In genomic region chr19:14073925-14074838, GRCh38 we compare ENCODE assay signal across 8 cellular contexts. TPM values are rescaled to one million over a fixed set of nuclear protein-coding genes. Genes with fewer than 3 reads are reported as not detected.
A peak's percentile ranks its signal among the peaks of the same experiment; 100 is the strongest.
DNase-seq lines count a peak whose midpoint lies in the region; ATAC-seq and TF ChIP-seq lines count a peak whose summit lies in the region.

No MANE protein-coding gene starts in this region.

- H3K9me3 ChIP-seq in Caco-2 (no peaks in the 10 kb centered on the region), HUES64 (ENCODE audit: insufficient read depth, low read depth, low read length) (no peaks in the 10 kb centered on the region), iPS DF 6.9 (ENCODE audit: control insufficient read depth, insufficient read depth, low read length) (no peaks in the 10 kb centered on the region), skeletal muscle satellite cell (replicated peaks; ENCODE audit: low read length) (no peaks in the 10 kb centered on the region)

- intact Hi-C loops in Caco-2 (cut with micrococcal nuclease; ENCODE audit: unreplicated experiment), result loop anchor here (5.0 to 10.0 kb wide), 2 partner anchors 63 to 99 kb away; partner anchors contain the start of gene ASF1B

- peak overlapping the region; percentile 97 for H3K27ac Mint-ChIP-seq in Caco-2 (ENCODE audit: unreplicated experiment)
- H3K27ac Mint-ChIP-seq in activated naive CD8-positive, alpha-beta T cell treated with anti-CD3 and anti-CD28 coated beads, Interleukin-2, amount 10 ng/mL, durations not matched to agents 7 days and 5 days, result peak overlapping the region; percentile 81

- POLR2A ChIA-PET in Caco-2 (lab: Charles Lee), result interaction anchor here (0.8 kb wide), 1 partner anchor 62 kb away, joined by 5 read pairs; the partner anchor contains the start of gene ASF1B
- POLR2A ChIA-PET in activated naive CD8-positive, alpha-beta T cell treated with anti-CD3 and anti-CD28 coated beads, Interleukin-2, amount 10 ng/mL, durations not matched to agents 7 days and 5 days (lab: Charles Lee), result interaction anchor here (0.7 to 3.0 kb wide), 5 partner anchors 42 to 215 kb away, joined by 3 to 19 read pairs (median 3); partner anchors contain the start of genes DCAF15 and IL27RA

- H3K4me3 ChIP-seq in Caco-2 (ENCODE audit: low read depth, low read length), result peak overlapping the region; percentile 84
- H3K4me3 ChIP-seq in HUES64 (ENCODE audit: low read length), result peak overlapping the region; percentile 58
- H3K4me3 ChIP-seq in iPS DF 6.9 (ENCODE audit: low read length), result peak overlapping the region; percentile 63; the same call in 1 of the 2 replicates
- peak overlapping the region; percentile 76 for H3K4me3 ChIP-seq in skeletal muscle satellite cell (ENCODE audit: low read length)

- H3K9ac ChIP-seq in HUES64 (ENCODE audit: low read depth, low read length), result peak overlapping the region; percentile 40; the same call in 1 of the 2 replicates
- H3K9ac ChIP-seq in skeletal muscle satellite cell (ENCODE audit: low read depth, low read length), result peak overlapping the region; percentile 74

- H3K27ac ChIP-seq in HUES64 (ENCODE audit: low read depth, low read length) (no peak overlapping the region), iPS DF 6.9 (ENCODE audit: low read length) (no peak overlapping the region)

- CTCF ChIA-PET in Caco-2 (lab: Charles Lee), result interaction anchor here (0.6 to 1.5 kb wide), 8 partner anchors 9 to 212 kb away, joined by 3 to 7 read pairs (median 3); partner anchors contain the start of gene ASF1B

- no peaks in the 10 kb centered on the region for H3K4me1 Mint-ChIP-seq in Caco-2 (ENCODE audit: low read depth, unreplicated experiment)
- peaks cover 14% of the 10 kb centered on the region for H3K4me1 Mint-ChIP-seq in activated naive CD8-positive, alpha-beta T cell treated with anti-CD3 and anti-CD28 coated beads, Interleukin-2, amount 10 ng/mL, durations not matched to agents 7 days and 5 days

- peak overlapping the region; percentile 96 for H3K4me2 ChIP-seq in skeletal muscle satellite cell (ENCODE audit: low read length)

- H3K36me3 ChIP-seq in Caco-2 (ENCODE audit: control insufficient read depth, insufficient read depth, low read length) (no peaks in the 10 kb centered on the region), HUES64 (ENCODE audit: insufficient read depth, low read length) (no peaks in the 10 kb centered on the region), iPS DF 6.9 (ENCODE audit: control insufficient read depth, insufficient read depth, low read length) (no peaks in the 10 kb centered on the region; the same call in 1 of the 2 replicates), skeletal muscle satellite cell (ENCODE audit: insufficient read depth, low read length) (no peaks in the 10 kb centered on the region)

- H3K4me1 ChIP-seq in Caco-2 (no peaks in the 10 kb centered on the region), HUES64 (ENCODE audit: insufficient read depth, low read length) (no peaks in the 10 kb centered on the region; the same call in 1 of the 2 replicates), iPS DF 6.9 (ENCODE audit: control insufficient read depth, insufficient read depth, low read length) (peaks cover 4% of the 10 kb centered on the region; the same call in 1 of the 2 replicates), skeletal muscle satellite cell (ENCODE audit: control insufficient read depth, insufficient read depth, low read length) (peaks cover 32% of the 10 kb centered on the region)

- ATAC-seq in activated naive CD8-positive, alpha-beta T cell treated with anti-CD3 and anti-CD28 coated beads, Interleukin-2, amount 10 ng/mL, durations not matched to agents 7 days and 5 days (ENCODE audit: low read depth), result peak; percentile 2
- no peak for ATAC-seq in GM21447 (IDR thresholded peaks at IDR 0.05; ENCODE audit: unreplicated experiment)
- ATAC-seq in HG03565 (IDR thresholded peaks at IDR 0.05; ENCODE audit: unreplicated experiment), result no peak

- WGBS in HUES64, result 7% methylated on average over 43 of the region's 44 CpGs
- WGBS in iPS DF 6.9 (ENCODE audit: insufficient coverage, insufficient read length), result no CpG with 5 or more reads among the region's 44 CpGs

- H3K27me3 ChIP-seq in Caco-2 (replicated peaks; ENCODE audit: control insufficient read depth, insufficient read depth, low read length), result no peaks in the 10 kb centered on the region
- H3K27me3 ChIP-seq in HUES64 (ENCODE audit: insufficient read depth, low read length), result peaks cover 56% of the 10 kb centered on the region
- H3K27me3 ChIP-seq in iPS DF 6.9 (ENCODE audit: control insufficient read depth, insufficient read depth, low read length), result peaks cover 17% of the 10 kb centered on the region; the same call in 1 of the 2 replicates
- H3K27me3 ChIP-seq in skeletal muscle satellite cell (ENCODE audit: control insufficient read depth, insufficient read depth, low read length), result no peaks in the 10 kb centered on the region

- peak overlapping the region; percentile 100 for H3K4me3 Mint-ChIP-seq in Caco-2 (ENCODE audit: unreplicated experiment)
- peak overlapping the region; percentile 96 for H3K4me3 Mint-ChIP-seq in activated naive CD8-positive, alpha-beta T cell treated with anti-CD3 and anti-CD28 coated beads, Interleukin-2, amount 10 ng/mL, durations not matched to agents 7 days and 5 days

- no peak for TF ChIP-seq CTCF in Caco-2 (IDR thresholded peaks at IDR 0.05; ENCODE audit: insufficient read depth in 1 of 2, low read depth in 1 of 2, low read length in 1 of 2, severe bottlenecking in 1 of 2, unreplicated experiment in 1 of 2)

- peaks cover 12% of the 10 kb centered on the region for H3K36me3 Mint-ChIP-seq in Caco-2 (ENCODE audit: insufficient read depth, unreplicated experiment)
- H3K36me3 Mint-ChIP-seq in activated naive CD8-positive, alpha-beta T cell treated with anti-CD3 and anti-CD28 coated beads, Interleukin-2, amount 10 ng/mL, durations not matched to agents 7 days and 5 days, result no peaks in the 10 kb centered on the region

- peak in 1 of 2 experiments; percentile 33 for DNase-seq in Caco-2
- DNase-seq in activated naive CD8-positive, alpha-beta T cell treated with anti-CD3 and anti-CD28 coated beads, Interleukin-2, amount 10 ng/mL, durations not matched to agents 7 days and 5 days, result no peak
- no peak for DNase-seq in iPS DF 6.9 (ENCODE audit: low read depth, low spot score)
- no peak for DNase-seq in COLO829 (ENCODE audit: low spot score)

- BruUV-seq in Caco-2 (replicated peaks; lab: Mats Ljungman, UMichigan), result TSS peak; percentile 37

- no peaks in the 10 kb centered on the region for H3K27me3 Mint-ChIP-seq in Caco-2 (ENCODE audit: insufficient read depth, unreplicated experiment)
- peaks cover 4% of the 10 kb centered on the region for H3K27me3 Mint-ChIP-seq in activated naive CD8-positive, alpha-beta T cell treated with anti-CD3 and anti-CD28 coated beads, Interleukin-2, amount 10 ng/mL, durations not matched to agents 7 days and 5 days

- no peaks in the 10 kb centered on the region for H3K9me3 Mint-ChIP-seq in Caco-2 (ENCODE audit: unreplicated experiment)
- H3K9me3 Mint-ChIP-seq in activated naive CD8-positive, alpha-beta T cell treated with anti-CD3 and anti-CD28 coated beads, Interleukin-2, amount 10 ng/mL, durations not matched to agents 7 days and 5 days, result no peaks in the 10 kb centered on the region

RNA-seq across cellular contexts. Expression of gene MISP3, which starts 1.6 kb away (rescaled TPM):
- 5.2 TPM in 2 replicates for total RNA-seq in Caco-2 (2022)
- polyA plus RNA-seq in HUES64 (2013, experiment 1 of 2), result 0.55 TPM
- 0.70 TPM for polyA plus RNA-seq in HUES64 (2013, experiment 2 of 2)
- 1 to 10 TPM; 1.1 to 1.6 TPM for total RNA-seq in activated naive CD8-positive, alpha-beta T cell treated with anti-CD3 and anti-CD28 coated beads, Interleukin-2, amount 10 ng/mL, durations not matched to agents 7 days and 5 days
- not detected in 2 replicates for total RNA-seq in skeletal muscle satellite cell (2012; rRNA removed)

RNA-seq across cellular contexts. Expression of gene C19orf67, which starts 11.4 kb away (rescaled TPM):
- not detected in 2 replicates for total RNA-seq in Caco-2 (2022)
- not detected for polyA plus RNA-seq in HUES64 (2013, experiment 1 of 2)
- not detected for polyA plus RNA-seq in HUES64 (2013, experiment 2 of 2)
- total RNA-seq in activated naive CD8-positive, alpha-beta T cell treated with anti-CD3 and anti-CD28 coated beads, Interleukin-2, amount 10 ng/mL, durations not matched to agents 7 days and 5 days, result not detected
- total RNA-seq in skeletal muscle satellite cell (2012; rRNA removed), result 0.51 TPM in 1 of 2 replicates, not detected in the other

RNA-seq across cellular contexts. Expression of gene PALM3, which starts 12.3 kb away (rescaled TPM):
- 25.9 TPM in 2 replicates for total RNA-seq in Caco-2 (2022)
- polyA plus RNA-seq in HUES64 (2013, experiment 1 of 2), result 10.4 TPM
- polyA plus RNA-seq in HUES64 (2013, experiment 2 of 2), result 16.7 TPM
- total RNA-seq in activated naive CD8-positive, alpha-beta T cell treated with anti-CD3 and anti-CD28 coated beads, Interleukin-2, amount 10 ng/mL, durations not matched to agents 7 days and 5 days, result not detected
- total RNA-seq in skeletal muscle satellite cell (2012; rRNA removed), result not detected in 2 replicates

RNA-seq across cellular contexts. Expression of gene SAMD1, which starts 16.4 kb away (rescaled TPM):
- total RNA-seq in Caco-2 (2022), result 38.3 and 47.1 TPM in 2 replicates
- polyA plus RNA-seq in HUES64 (2013, experiment 1 of 2), result 51.0 TPM
- polyA plus RNA-seq in HUES64 (2013, experiment 2 of 2), result 57.8 TPM
- 10 to 100 TPM; 58.3 to 65.6 TPM for total RNA-seq in activated naive CD8-positive, alpha-beta T cell treated with anti-CD3 and anti-CD28 coated beads, Interleukin-2, amount 10 ng/mL, durations not matched to agents 7 days and 5 days
- 33.9 and 34.2 TPM in 2 replicates for total RNA-seq in skeletal muscle satellite cell (2012; rRNA removed)

RNA-seq across cellular contexts. Expression of gene IL27RA, which starts 42.6 kb away (rescaled TPM):
- total RNA-seq in Caco-2 (2022), result 4.7 and 5.6 TPM in 2 replicates
- 5.1 TPM for polyA plus RNA-seq in HUES64 (2013, experiment 1 of 2)
- polyA plus RNA-seq in HUES64 (2013, experiment 2 of 2), result 7.7 TPM
- total RNA-seq in activated naive CD8-positive, alpha-beta T cell treated with anti-CD3 and anti-CD28 coated beads, Interleukin-2, amount 10 ng/mL, durations not matched to agents 7 days and 5 days, result 10 to 100 TPM; 41.6 to 43.8 TPM
- 1.1 and 2.5 TPM in 2 replicates for total RNA-seq in skeletal muscle satellite cell (2012; rRNA removed)

Comparison
In these comparisons a context has a peak if more than half of its experiments do, and no peak if none do; other contexts are left out.
1. RNA of gene PALM3, which starts 12.3 kb away (total RNA-seq): 25.9 TPM in Caco-2; not detected in activated naive CD8-positive, alpha-beta T cell treated with anti-CD3 and anti-CD28 coated beads, Interleukin-2, amount 10 ng/mL, durations not matched to agents 7 days and 5 days; every median in the first group is over 10 times any median in the second.
2. Peak in every context shown above with its lines, with median percentiles within 50 percentile points of each other: H3K4me3 ChIP-seq.